8 cellular contexts compared by ENCODE assay signal in genomic region chr2:144357623-144358400, GRCh38.
A peak's percentile ranks its signal among the peaks of the same experiment; 100 is the strongest.
DNase-seq lines count a peak whose midpoint lies in the region; ATAC-seq and TF ChIP-seq lines count a peak whose summit lies in the region.

No MANE protein-coding gene starts in this region.

- no peaks in the 10 kb centered on the region for H3K9me3 Mint-ChIP-seq in activated B cell treated with CpG ODN at 0.5 μM for 24 hours

- no peaks in the 10 kb centered on the region for H3K27me3 Mint-ChIP-seq in activated B cell treated with CpG ODN at 0.5 μM for 24 hours

- no peak overlapping the region for H3K4me2 ChIP-seq in hepatocyte

- TF ChIP-seq CTCF in AG04449 (IDR thresholded peaks at IDR 0.05; ENCODE audit: insufficient read depth, low read length, missing control alignments): no peak
- TF ChIP-seq CTCF in activated B cell treated with CpG ODN at 0.5 μM for 24 hours (IDR thresholded peaks at IDR 0.05): no peak
- TF ChIP-seq CTCF in hepatocyte (IDR thresholded peaks at IDR 0.05; ENCODE audit: poor library complexity): no peak

- intact Hi-C loops in activated B cell treated with CpG ODN at 0.5 μM for 24 hours (cut with micrococcal nuclease): loop anchor here (1.0 to 2.0 kb wide), 2 partner anchors 25 kb away; a partner anchor contains a TSS

- DNase-seq in AG04449 (ENCODE audit: low read depth, low spot score) (peak; percentile 97), activated B cell treated with CpG ODN at 0.5 μM for 24 hours (no peak), hepatocyte (ENCODE audit: low spot score) (peak; percentile 50), NCI-H2196 (lab: John Stamatoyannopoulos, UW; ENCODE audit: unreplicated experiment) (no peak), mesenteric fat pad (ENCODE audit: low spot score) (no peak), NCI-H2107 treated with DMSO at 0.1 percent for 48 hours (lab: John Stamatoyannopoulos, UW; ENCODE audit: unreplicated experiment) (no peak)

- no peaks in the 10 kb centered on the region for H3K9me2 ChIP-seq in hepatocyte (replicated peaks; ENCODE audit: insufficient read depth)

- peaks cover 33% of the 10 kb centered on the region for H3K4me1 Mint-ChIP-seq in activated B cell treated with CpG ODN at 0.5 μM for 24 hours

- no peaks in the 10 kb centered on the region for H3K79me2 ChIP-seq in hepatocyte

- H4K20me1 ChIP-seq in hepatocyte (ENCODE audit: insufficient read depth, poor library complexity, severe bottlenecking): no peaks in the 10 kb centered on the region

- no peak overlapping the region for H3K4me3 Mint-ChIP-seq in activated B cell treated with CpG ODN at 0.5 μM for 24 hours

- H3K9me3 ChIP-seq in hepatocyte (ENCODE audit: low read depth): no peaks in the 10 kb centered on the region

- H3K27me3 ChIP-seq in hepatocyte: no peaks in the 10 kb centered on the region

- no peaks in the 10 kb centered on the region for H3K36me3 ChIP-seq in hepatocyte (replicated peaks; ENCODE audit: insufficient read depth, low read depth)

- H3K27ac ChIP-seq in hepatocyte: peak overlapping the region; percentile 57

- no peaks in the 10 kb centered on the region for H3K36me3 Mint-ChIP-seq in activated B cell treated with CpG ODN at 0.5 μM for 24 hours (ENCODE audit: low read depth)

- H3K4me3 ChIP-seq in AG04449 (ENCODE audit: low read depth, low read length) (no peak overlapping the region), hepatocyte (no peak overlapping the region)

- 82% methylated on average over 4 of the region's 4 CpGs for WGBS in hepatocyte (ENCODE audit: low lambda C conversion rate, missing lambda C conversion rate)

- POLR2A ChIA-PET in AG04449 (lab: Yijun Ruan, JAX): no interaction called here
- POLR2A ChIA-PET in activated B cell treated with CpG ODN at 0.5 μM for 24 hours (lab: Charles Lee): interaction anchor here (0.5 to 1.6 kb wide), 2 partner anchors 36 to 1397 kb away, joined by 3 to 4 read pairs; no protein-coding TSS in a partner anchor

- no peaks in the 10 kb centered on the region for H3K4me1 ChIP-seq in hepatocyte (ENCODE audit: insufficient read depth)

- H3K27ac Mint-ChIP-seq in activated B cell treated with CpG ODN at 0.5 μM for 24 hours: peak overlapping the region; percentile 55

- H2AFZ ChIP-seq in hepatocyte: no peak overlapping the region

- ATAC-seq in GM19035 (IDR thresholded peaks at IDR 0.05; ENCODE audit: unreplicated experiment): peak; percentile 78
- ATAC-seq in HG03103 (IDR thresholded peaks at IDR 0.05; ENCODE audit: low read depth, unreplicated experiment): peak; percentile 77
- ATAC-seq in activated B cell treated with CpG ODN at 0.5 μM for 24 hours (ENCODE audit: low read depth): peak; percentile 60

- CTCF ChIA-PET in AG04449 (lab: Yijun Ruan, JAX): interaction anchor here (0.8 kb wide), 1 partner anchor 11 kb away, joined by 3 read pairs; no protein-coding TSS in a partner anchor
- CTCF ChIA-PET in activated B cell treated with CpG ODN at 0.5 μM for 24 hours (lab: Charles Lee): no interaction called here

Comparison
In these comparisons a context has a peak if more than half of its experiments do, and no peak if none do; other contexts are left out.
1. DNase-seq: peak in AG04449 (single experiment) and hepatocyte (single experiment); none in activated B cell treated with CpG ODN at 0.5 μM for 24 hours (single experiment), NCI-H2196 (single experiment), mesenteric fat pad (single experiment) and NCI-H2107 treated with DMSO at 0.1 percent for 48 hours (single experiment).
2. Peak in every context shown above with its lines, with median percentiles within 50 percentile points of each other: ATAC-seq.